ENCODE assay signal across 19 cellular contexts in the genomic region with DNA sequence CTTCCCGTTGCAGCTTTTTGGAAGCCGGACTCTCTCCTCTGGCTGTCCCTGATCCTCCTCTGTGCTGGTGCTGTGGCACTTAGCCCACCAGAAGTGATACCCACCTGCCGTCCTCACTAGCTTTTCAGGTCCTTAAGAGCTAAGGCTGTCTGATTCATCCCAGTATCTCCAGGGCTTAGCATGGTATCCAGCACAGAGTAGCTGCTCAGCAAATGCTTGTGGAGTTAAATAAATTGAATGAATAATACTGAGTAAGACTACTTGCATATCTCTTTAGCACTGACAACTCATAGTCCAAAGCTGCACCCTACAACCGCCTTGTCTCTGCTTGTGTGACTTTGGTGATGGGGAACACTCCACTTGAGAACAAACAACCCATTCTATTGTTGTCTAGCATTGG. TPM values are rescaled to one million over a fixed set of nuclear protein-coding genes. Genes with fewer than 3 reads are reported as not detected.
DNase-seq lines count a peak whose midpoint lies in the region; ATAC-seq, FAIRE-seq and TF ChIP-seq lines count a peak whose summit lies in the region.
"Had no signal": no experiment of that assay in that cellular context is flagged by ENCODE, and none has a peak within 500 bp of the region (broad histone marks: within the 10 kb centered on the region; RNA-seq: fewer than 3 reads in every experiment).

No MANE protein-coding gene starts in this region.

- no peak for FAIRE-seq in pancreas (lab: Jason Lieb, UNC)
- FAIRE-seq: GM12878, HTR-8/SVneo had no signal

- no peak overlapping the region for H2BK120ac ChIP-seq in H9 (ENCODE audit: low read depth, low read length, poor library complexity, severe bottlenecking)

- H4K5ac ChIP-seq in H9 (ENCODE audit: insufficient read length, low read depth, low read length): no peak overlapping the region

- H3K36me3 ChIP-seq in GM23248 (ENCODE audit: low read depth): no peaks in the 10 kb centered on the region
- H3K36me3 ChIP-seq in endocrine pancreas (ENCODE audit: control insufficient read depth, insufficient read depth, low read length): no peaks in the 10 kb centered on the region
- H3K36me3 ChIP-seq in pancreas: no peaks in the 10 kb centered on the region
- no peaks in the 10 kb centered on the region for H3K36me3 ChIP-seq in SJCRH30

- H2BK20ac ChIP-seq in H9 (ENCODE audit: low read depth, low read length, poor library complexity, severe bottlenecking): no peak overlapping the region

- no peaks in the 10 kb centered on the region for H3K36me3 Mint-ChIP-seq in H9 (ENCODE audit: insufficient read depth in 1 of 3, low read depth in 3 of 3)
- H3K36me3 Mint-ChIP-seq: memory B cell, natural killer cell had no signal

- H4K20me1 ChIP-seq in GM23248 (ENCODE audit: insufficient read depth): no peaks in the 10 kb centered on the region
- no peaks in the 10 kb centered on the region for H4K20me1 ChIP-seq in H9 (ENCODE audit: control insufficient read depth, insufficient read depth, insufficient read length)

- H3K23ac ChIP-seq in H9 (ENCODE audit: insufficient read length, low read depth, low read length): no peak overlapping the region

- ATAC-seq in pancreas (no peak), HG03135 (IDR thresholded peaks at IDR 0.05; ENCODE audit: unreplicated experiment) (no peak)

- H3K4me1 ChIP-seq in GM23248 (ENCODE audit: insufficient read depth): peaks cover 11% of the 10 kb centered on the region
- H3K4me1 ChIP-seq in endocrine pancreas (ENCODE audit: control insufficient read depth, insufficient read depth, low read length): peaks cover 19% of the 10 kb centered on the region
- H3K4me1 ChIP-seq in pancreas: peaks cover 0 to 7% (median 5%) of the 10 kb centered on the region in 3 donors
- H3K4me1 ChIP-seq in SJCRH30: peaks cover 26% of the 10 kb centered on the region
- no peaks in the 10 kb centered on the region for H3K4me1 ChIP-seq in H9 (ENCODE audit: insufficient read depth, low read length)

- no peak overlapping the region for H2BK5ac ChIP-seq in H9 (ENCODE audit: insufficient read length, low read length)

- intact Hi-C loops in pancreas (cut with DNase I): no loop called here

- H3K4me3 Mint-ChIP-seq in H9: no peak overlapping the region
- H3K4me3 Mint-ChIP-seq: activated naive CD8-positive, alpha-beta T cell; memory B cell; natural killer cell had no signal

- DNase-seq in GM23248 (peak; percentile 32), RWPE1 (ENCODE audit: low spot score) (no peak), pancreas (no peak), SJCRH30 (no peak), amygdala (lab: John Stamatoyannopoulos, UW) (no peak), H9 (no peak)
- DNase-seq: activated T-cell treated with anti-CD3 and anti-CD28 coated beads, Interleukin-2, amount 50 U/mL, for 1 hour; effector CD4-positive, alpha-beta T cell; natural killer cell; NCI-H2171; posterior cingulate gyrus; stimulated activated CD4-positive, alpha-beta T cell treated with anti-CD3 and anti-CD28 coated beads, Interleukin-4, amount 100 ng/mL, for 4 hours; substantia nigra had no signal

- H4K8ac ChIP-seq in H9 (replicated peaks; ENCODE audit: insufficient read length, low read depth, low read length): no peak overlapping the region

- POLR2A ChIA-PET in RWPE1 (lab: Yijun Ruan, JAX; ENCODE audit: low non-redundant PET): no interaction called here

- no peak overlapping the region for H2BK12ac ChIP-seq in H9 (ENCODE audit: insufficient read length, low read depth, low read length)

- H3K9me2 ChIP-seq in GM23248 (ENCODE audit: insufficient read depth): no peaks in the 10 kb centered on the region

- no peak overlapping the region for H2BK15ac ChIP-seq in H9 (ENCODE audit: low read depth, low read length)

- no peaks in the 10 kb centered on the region for H3K23me2 ChIP-seq in H9 (ENCODE audit: insufficient read length, low read depth, low read length, poor library complexity, severe bottlenecking)

- peaks cover 32% of the 10 kb centered on the region for H3F3A ChIP-seq in GM23248 (ENCODE audit: insufficient read depth)

- H3K9ac ChIP-seq in GM23248: no peak overlapping the region
- peak overlapping the region; percentile 12 for H3K9ac ChIP-seq in endocrine pancreas (ENCODE audit: control insufficient read depth, insufficient read depth, low read length)
- no peak overlapping the region for H3K9ac ChIP-seq in H9 (ENCODE audit: extremely low read depth, insufficient read length, low read length)

- no peak overlapping the region for H3K18ac ChIP-seq in H9 (ENCODE audit: insufficient read length, low read depth, low read length)

- no peak for TF ChIP-seq CTCF in RWPE1 (conservative IDR thresholded peaks at IDR 0.05; ENCODE audit: low read depth)
- no peak for TF ChIP-seq CTCF in pancreas (IDR thresholded peaks at IDR 0.05)
- no peak for TF ChIP-seq CTCF in H9 (conservative IDR thresholded peaks at IDR 0.05)

- H2AFZ ChIP-seq in GM23248: no peak overlapping the region
- H2AFZ ChIP-seq in H9 (ENCODE audit: low read length): no peak overlapping the region

- no peaks in the 10 kb centered on the region for H3K27me3 ChIP-seq in GM23248 (replicated peaks; ENCODE audit: insufficient read depth)
- H3K27me3 ChIP-seq in endocrine pancreas (ENCODE audit: control insufficient read depth, insufficient read depth, low read length): no peaks in the 10 kb centered on the region
- no peaks in the 10 kb centered on the region for H3K27me3 ChIP-seq in pancreas
- no peaks in the 10 kb centered on the region for H3K27me3 ChIP-seq in SJCRH30
- no peaks in the 10 kb centered on the region for H3K27me3 ChIP-seq in H9 (ENCODE audit: insufficient read depth, low read length)

- H3K4me3 ChIP-seq in GM23248 (no peak overlapping the region), endocrine pancreas (ENCODE audit: control insufficient read depth, insufficient read depth, low read length) (no peak overlapping the region), pancreas (no peak overlapping the region), SJCRH30 (no peak overlapping the region)
- H3K4me3 ChIP-seq: GM12878 had no signal

- H3K4ac ChIP-seq in H9 (ENCODE audit: low read depth, low read length): no peak overlapping the region

- H3K4me2 ChIP-seq in GM23248 (ENCODE audit: unreplicated experiment) (no peak overlapping the region), H9 (ENCODE audit: insufficient read depth, insufficient read length, low read length) (no peak overlapping the region)

- peaks cover 42% of the 10 kb centered on the region for H3K27me3 Mint-ChIP-seq in H9 (ENCODE audit: low read depth)

- no peaks in the 10 kb centered on the region for H3K79me1 ChIP-seq in H9 (ENCODE audit: insufficient read depth, low read depth, low read length, poor library complexity, severe bottlenecking)

- H3K56ac ChIP-seq in H9 (ENCODE audit: insufficient read length, low read depth, low read length): no peak overlapping the region

- no peaks in the 10 kb centered on the region for H3K9me3 ChIP-seq in GM23248 (ENCODE audit: low read depth)
- H3K9me3 ChIP-seq in endocrine pancreas (ENCODE audit: control insufficient read depth, low read length): no peaks in the 10 kb centered on the region
- H3K9me3 ChIP-seq in pancreas: no peaks in the 10 kb centered on the region
- H3K9me3 ChIP-seq in SJCRH30 (replicated peaks): no peaks in the 10 kb centered on the region
- H3K9me3 ChIP-seq in H9 (ENCODE audit: control insufficient read depth, low read depth, low read length): no peaks in the 10 kb centered on the region

- H2AK5ac ChIP-seq in H9 (ENCODE audit: insufficient read length, low read length): no peak overlapping the region

- no peak overlapping the region for H3K27ac Mint-ChIP-seq in H9
- H3K27ac Mint-ChIP-seq: activated naive CD8-positive, alpha-beta T cell; memory B cell; natural killer cell had no signal

- no peak overlapping the region for H4K91ac ChIP-seq in H9 (ENCODE audit: insufficient read length, low read depth, low read length)

- in situ Hi-C loops in GM23248 (cut with MboI): no loop called here

- no peak overlapping the region for H3K14ac ChIP-seq in H9 (ENCODE audit: insufficient read depth, low read length)

- no peak overlapping the region for H3T11ph ChIP-seq in H9 (ENCODE audit: low read length)

- H3K79me2 ChIP-seq in GM23248 (ENCODE audit: insufficient read depth): no peaks in the 10 kb centered on the region
- H3K79me2 ChIP-seq in H9 (ENCODE audit: insufficient read depth, low read length): no peaks in the 10 kb centered on the region

- WGBS in GM23248 (ENCODE audit: low coverage in 1 of 2, low lambda C conversion rate in 2 of 2, missing lambda C conversion rate in 2 of 2), 2 experiments: 63 to 67% methylated on average over 4 of the region's 4 CpGs
- 82 to 88% methylated on average over 4 of the region's 4 CpGs for WGBS in pancreas, 2 donors
- no CpG with 5 or more reads among the region's 4 CpGs for WGBS in H9 (ENCODE audit: extremely low coverage, insufficient read length, low lambda C conversion rate)

- H3K9me3 Mint-ChIP-seq in H9: no peaks in the 10 kb centered on the region
- H3K9me3 Mint-ChIP-seq: natural killer cell had no signal

- CTCF ChIA-PET in RWPE1 (lab: Yijun Ruan, JAX): interaction anchor here (1.9 kb wide), 1 partner anchor 196 kb away, joined by 15 read pairs; no protein-coding TSS in a partner anchor

- H3K27ac ChIP-seq in GM23248 (no peak overlapping the region), RWPE1 (peak overlapping the region; percentile 67), pancreas (peak overlapping the region in 3 of 4 donors; percentile 58 to 74 (median 71)), SJCRH30 (no peak overlapping the region), H9 (ENCODE audit: insufficient read length, low read depth, low read length) (no peak overlapping the region)

- H3K4me1 Mint-ChIP-seq in H9: peaks cover 0 to 6% of the 10 kb centered on the region in 2 experiments; a peak in 1 of 4 replicates

RNA-seq across cellular contexts. Expression of a gene that starts 7.7 kb away (rescaled TPM):
- total RNA-seq in GM23248 (2014; rRNA removed; shearing (Covaris generic)): 1.4 and 8.0 TPM in 2 replicates
- polyA plus RNA-seq in GM23248 (2016; fragmentation: Nextera tagmentation; extraction: Ambion mirVana) (14.3 and 17.4 TPM in 2 replicates), pancreas (10 to 100 TPM in 1 of 2 donors, 1 to 10 TPM in 1; 7.9 to 12.6 TPM)
- total RNA-seq in pancreas (1 to 10 TPM; 4.9 to 7.6 (median 6.2) TPM), H9 (2021) (6.1 and 6.6 TPM in 2 replicates)
- total RNA-seq in SJCRH30 (2014; rRNA removed; shearing (Covaris generic)): 12.8 and 13.1 TPM in 2 replicates

Comparison
In these comparisons a context has a peak if more than half of its experiments do, and no peak if none do; other contexts are left out.
1. H3K27ac ChIP-seq: peak in RWPE1 (single experiment) and pancreas (3 of 4); none in GM23248 (single experiment), SJCRH30 (single experiment) and H9 (single experiment).